ENCODE assay signal across 11 cellular contexts in the genomic region with DNA sequence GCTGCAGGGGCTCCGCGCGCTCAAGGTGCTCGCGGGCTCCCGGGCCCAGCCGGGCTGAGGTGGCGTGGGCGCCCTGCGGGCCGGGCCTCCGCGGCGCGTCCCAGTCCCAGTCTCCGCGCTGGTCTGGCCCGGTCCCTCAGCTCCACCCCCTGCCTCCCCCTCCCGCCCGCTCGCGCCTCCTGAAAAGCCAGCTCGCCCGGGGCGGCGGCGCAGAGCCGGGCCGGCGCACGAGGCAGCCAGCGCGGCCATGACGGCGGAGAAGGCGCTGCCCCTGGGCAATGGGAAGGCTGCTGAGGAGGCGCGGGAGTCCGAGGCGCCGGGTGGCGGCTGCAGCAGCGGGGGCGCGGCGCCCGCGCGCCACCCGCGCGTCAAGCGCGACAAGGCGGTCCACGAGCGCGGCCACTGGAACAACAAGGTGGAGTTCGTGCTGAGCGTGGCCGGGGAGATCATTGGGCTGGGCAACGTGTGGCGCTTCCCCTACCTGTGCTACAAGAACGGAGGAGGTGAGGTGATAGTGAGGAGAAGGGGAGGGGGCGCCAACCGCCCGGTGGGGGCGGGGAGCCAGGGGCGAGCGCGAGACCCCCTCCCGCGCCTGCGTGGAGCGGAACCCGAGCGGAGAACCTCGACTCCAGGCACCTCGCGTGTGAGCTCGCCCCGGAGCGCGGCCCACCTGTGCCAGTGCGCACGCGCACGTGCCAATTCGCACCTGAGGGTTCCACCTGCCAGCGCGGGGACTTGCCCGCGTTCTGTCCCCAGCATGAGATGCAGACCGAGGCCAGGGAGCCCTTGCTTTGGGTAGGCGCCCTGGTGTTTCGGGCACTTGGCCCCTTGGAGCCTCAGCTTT. TPM values are rescaled to one million over a fixed set of nuclear protein-coding genes. Genes with fewer than 3 reads are reported as not detected.
A peak's percentile ranks its signal among the peaks of the same experiment; 100 is the strongest.
DNase-seq lines count a peak whose midpoint lies in the region; TF ChIP-seq lines count a peak whose summit lies in the region.
"Had no signal": no experiment of that assay in that cellular context is flagged by ENCODE, and none has a peak within 500 bp of the region (broad histone marks: within the 10 kb centered on the region; RNA-seq: fewer than 3 reads in every experiment).

A gene (plus strand): TSS at position 210 of the 844 bp plus-strand sequence. CDS start 38 bp downstream, at position 248.

- no peaks in the 10 kb centered on the region for H3K27me3 ChIP-seq in WERI-Rb-1 (ENCODE audit: insufficient read depth, low read depth, severe bottlenecking)
- peaks cover 80% of the 10 kb centered on the region for H3K27me3 ChIP-seq in left ventricle myocardium inferior (ENCODE audit: low read depth)

- peaks cover 76% of the 10 kb centered on the region for H3K27me3 Mint-ChIP-seq in progenitor cell of endocrine pancreas

- H3K36me3 ChIP-seq in WERI-Rb-1 (no peaks in the 10 kb centered on the region; the same call in 1 of the 2 replicates), left ventricle myocardium inferior (no peaks in the 10 kb centered on the region)

- H3K4me3 ChIP-seq in WERI-Rb-1 (ENCODE audit: low read depth, low read length) (peak within 1 kb of the TSS; percentile 7), left ventricle myocardium inferior (peak within 1 kb of the TSS; percentile 55)

- peak within 1 kb of the TSS; percentile 48 for H3K4me3 Mint-ChIP-seq in progenitor cell of endocrine pancreas (ENCODE audit: low read depth)

- H3K27ac ChIP-seq in WERI-Rb-1 = peak within 1 kb of the TSS; percentile 36; the same call in 1 of the 2 replicates
- H3K27ac ChIP-seq in left ventricle myocardium inferior (replicated peaks) = no peak within 1 kb of the TSS
- H3K27ac ChIP-seq: KMS-11 had no signal

- TF ChIP-seq CTCF in WERI-Rb-1 (IDR thresholded peaks at IDR 0.05; ENCODE audit: low read depth, low read length) (no peak), left ventricle myocardium inferior (IDR thresholded peaks at IDR 0.05; ENCODE audit: borderline replicate concordance) (no peak), progenitor cell of endocrine pancreas (IDR thresholded peaks at IDR 0.05; ENCODE audit: unreplicated experiment) (no peak)

- no peaks in the 10 kb centered on the region for H3K36me3 Mint-ChIP-seq in progenitor cell of endocrine pancreas (ENCODE audit: insufficient read depth)

- peaks cover 9% of the 10 kb centered on the region for H3K4me1 ChIP-seq in left ventricle myocardium inferior

- no peak within 1 kb of the TSS for H3K27ac Mint-ChIP-seq in progenitor cell of endocrine pancreas

- intact Hi-C loops in left ventricle myocardium inferior (cut with micrococcal nuclease) = no loop called here

- peak; percentile 24 for DNase-seq in DMS114 treated with DMSO at 0.1 percent for 48 hours (lab: John Stamatoyannopoulos, UW; ENCODE audit: unreplicated experiment)
- peak; percentile 46 for DNase-seq in WERI-Rb-1
- no peak for DNase-seq in left ventricle myocardium inferior
- peak; percentile 23 for DNase-seq in progenitor cell of endocrine pancreas (ENCODE audit: low spot score, unreplicated experiment)
- no peak for DNase-seq in activated CD4-positive, CD25-positive, alpha-beta regulatory T cell (lab: John Stamatoyannopoulos, UW)
- DNase-seq in NCI-H187 (lab: John Stamatoyannopoulos, UW) = no peak
- DNase-seq in NCI-H1417 (lab: John Stamatoyannopoulos, UW) = no peak
- no peak for DNase-seq in NCI-H187 treated with DMSO at 0.1 percent for 48 hours (lab: John Stamatoyannopoulos, UW)
- DNase-seq: activated CD4-positive, alpha-beta T cell treated with anti-CD3 and anti-CD28 coated beads, Interleukin-2, amount 50 U/mL, for 48 hours; stimulated activated naive CD8-positive, alpha-beta T cell treated with anti-CD3 and anti-CD28 coated beads, Interleukin-15, Interleukin-2, amounts not matched to agents 100 U/mL and 50 U/mL, for 24 hours had no signal

- H3K4me1 Mint-ChIP-seq in progenitor cell of endocrine pancreas (ENCODE audit: low read depth) = peaks cover 5% of the 10 kb centered on the region

- no peaks in the 10 kb centered on the region for H3K9me3 Mint-ChIP-seq in progenitor cell of endocrine pancreas (ENCODE audit: low read depth)

- H3K9me3 ChIP-seq in WERI-Rb-1 (ENCODE audit: severe bottlenecking) (no peaks in the 10 kb centered on the region), left ventricle myocardium inferior (replicated peaks) (no peaks in the 10 kb centered on the region)

RNA-seq across cellular contexts. Expression of the gene that starts here (rescaled TPM):
- total RNA-seq in left ventricle myocardium inferior (not detected), progenitor cell of endocrine pancreas (0.19 and 0.22 TPM in 2 replicates)

Comparison
In these comparisons a context has a peak if more than half of its experiments do, and no peak if none do; other contexts are left out.
1. Peak in DNase-seq in progenitor cell of endocrine pancreas; RNA of the gene not detected or under 1 TPM.
2. DNase-seq: peak in DMS114 treated with DMSO at 0.1 percent for 48 hours (single experiment) and WERI-Rb-1 (single experiment); none in left ventricle myocardium inferior (single experiment), activated CD4-positive, CD25-positive, alpha-beta regulatory T cell (0 of 4), NCI-H187 (0 of 2), NCI-H1417 (0 of 3) and NCI-H187 treated with DMSO at 0.1 percent for 48 hours (single experiment).